ENCODE assay signal across 8 cellular contexts in the genomic region with DNA sequence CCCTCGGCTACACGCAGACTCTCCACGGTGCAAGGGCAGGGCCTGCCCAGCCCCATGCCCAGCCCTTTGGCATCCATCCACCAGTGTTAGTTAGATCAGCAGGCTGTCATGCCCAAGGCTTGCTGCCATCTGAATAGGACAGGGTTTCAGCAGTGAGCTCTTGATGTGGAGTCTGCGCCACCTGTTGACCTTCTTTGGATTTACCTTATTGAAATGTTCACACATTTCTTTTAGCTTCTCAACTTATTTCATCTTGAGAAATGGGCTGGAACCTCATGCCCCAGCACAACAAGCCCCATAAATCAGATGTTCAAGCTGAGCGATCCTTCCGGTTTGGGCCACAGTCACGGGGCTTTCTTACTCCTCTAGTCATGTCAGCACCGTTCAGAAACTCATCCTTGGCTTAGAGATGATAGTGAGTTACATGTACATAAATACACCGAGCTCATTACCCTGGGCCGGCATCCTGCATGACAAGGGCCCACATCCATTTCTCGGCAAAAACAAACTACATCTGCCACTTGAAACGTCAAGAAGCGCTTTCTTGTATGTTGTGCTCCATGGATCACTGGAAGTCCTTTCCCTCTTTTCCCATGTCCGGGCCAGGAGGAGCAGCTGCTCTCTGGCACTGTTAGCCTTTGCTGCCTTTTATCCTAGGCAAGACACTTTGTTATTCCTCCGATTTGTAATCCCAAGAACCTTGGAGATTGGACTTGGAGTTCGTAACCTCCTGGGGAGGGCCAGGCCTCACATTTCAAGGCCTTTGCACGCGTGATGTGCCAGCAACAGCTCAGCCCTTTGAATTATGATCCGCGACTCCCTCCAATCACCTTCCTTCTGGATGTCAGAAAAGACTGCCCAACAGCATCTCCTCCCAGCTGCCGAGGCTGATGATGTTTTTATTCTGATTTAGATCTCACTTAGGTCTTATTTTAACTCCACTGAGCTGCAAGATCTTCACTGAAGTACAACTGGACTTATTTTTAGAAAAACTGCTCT.
A peak's percentile ranks its signal among the peaks of the same experiment; 100 is the strongest.
DNase-seq lines count a peak whose midpoint lies in the region; ATAC-seq and TF ChIP-seq lines count a peak whose summit lies in the region.

No MANE protein-coding gene starts in this region.

- peak overlapping the region; percentile 58 to 80 (median 74) for H3K27ac Mint-ChIP-seq in nephron

- H3K27me3 Mint-ChIP-seq in nephron (ENCODE audit: low read depth): peaks cover 16% of the 10 kb centered on the region

- peak; percentile 93 for ATAC-seq in esophagus mucosa
- no peak for ATAC-seq in GM18861 (IDR thresholded peaks at IDR 0.05; ENCODE audit: unreplicated experiment)

- H3K27ac ChIP-seq in RWPE1: peak overlapping the region; percentile 40

- no peak overlapping the region for H3K4me3 ChIP-seq in Jurkat, Clone E6-1 (ENCODE audit: low read length)

- DNase-seq in NCI-H1092 treated with DMSO at 0.1 percent for 48 hours (lab: John Stamatoyannopoulos, UW) (peak; percentile 0), NCI-H1092 (lab: John Stamatoyannopoulos, UW) (no peak), RWPE1 (ENCODE audit: low spot score) (peak; percentile 54), T1000 (lab: John Stamatoyannopoulos, UW) (no peak)
- peak; percentile 76 for DNase-seq in Jurkat, Clone E6-1 (ENCODE audit: low read depth, low spot score)

- H3K36me3 Mint-ChIP-seq in nephron (ENCODE audit: low read depth): peaks cover 4% of the 10 kb centered on the region

- CTCF ChIA-PET in RWPE1 (lab: Yijun Ruan, JAX): interaction anchor here (0.5 to 3.7 kb wide), 8 partner anchors 28 to 539 kb away, joined by 3 to 30 read pairs (median 3); no protein-coding TSS in a partner anchor

- peak overlapping the region in 2 of 3 experiments; percentile 19 to 24 for H3K4me3 Mint-ChIP-seq in nephron

- peaks cover 34% of the 10 kb centered on the region for H3K4me1 Mint-ChIP-seq in nephron

- TF ChIP-seq CTCF in RWPE1 (conservative IDR thresholded peaks at IDR 0.05; ENCODE audit: low read depth): peak; percentile 46
- peak; percentile 34 to 50 (median 43) for TF ChIP-seq CTCF in nephron (IDR thresholded peaks at IDR 0.05; ENCODE audit: unreplicated experiment in 3 of 3)

- POLR2A ChIA-PET in RWPE1 (lab: Yijun Ruan, JAX; ENCODE audit: low non-redundant PET): no interaction called here

- H3K9me3 Mint-ChIP-seq in nephron: peaks cover 9% of the 10 kb centered on the region

Comparison
In these comparisons a context has a peak if more than half of its experiments do, and no peak if none do; other contexts are left out.
1. DNase-seq: peak in NCI-H1092 treated with DMSO at 0.1 percent for 48 hours (single experiment), Jurkat, Clone E6-1 (single experiment) and RWPE1 (single experiment); none in NCI-H1092 (single experiment) and T1000 (single experiment).